31 cellular contexts compared by ENCODE assay signal in the genomic region with DNA sequence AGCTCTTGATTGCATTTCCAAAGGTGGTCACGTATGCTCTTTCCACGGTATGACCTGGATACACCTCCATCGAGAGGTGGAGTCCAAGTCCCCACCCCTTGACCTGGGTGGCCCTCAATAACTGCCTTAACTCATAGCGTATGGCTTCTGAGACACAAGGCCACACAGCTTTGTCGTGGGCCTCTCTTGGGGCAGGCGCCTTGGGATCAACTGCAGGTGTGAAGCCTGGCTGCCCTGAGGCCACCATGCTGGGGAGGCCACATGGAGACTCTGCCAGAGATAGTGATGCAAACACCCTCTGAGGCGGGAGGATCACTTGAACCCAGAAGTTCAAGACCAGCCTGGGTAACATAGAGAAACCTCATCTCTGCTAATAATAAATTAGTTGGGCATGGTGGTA. TPM values are rescaled to one million over a fixed set of nuclear protein-coding genes. Genes with fewer than 3 reads are reported as not detected.
"Had no signal": no experiment of that assay in that cellular context is flagged by ENCODE, and none has a peak within 500 bp of the region (broad histone marks: within the 10 kb centered on the region; RNA-seq: fewer than 3 reads in every experiment).

No MANE protein-coding gene starts in this region.

- H3K9me3 Mint-ChIP-seq: activated B cell treated with CpG ODN at 0.5 μM for 24 hours had no signal

- H3K27ac Mint-ChIP-seq: activated B cell treated with CpG ODN at 0.5 μM for 24 hours; activated naive CD4-positive, alpha-beta T cell treated with anti-CD3 and anti-CD28 coated beads for 36 hours; activated T-cell treated with anti-CD3 and anti-CD28 coated beads, Interleukin-2, amount 50 U/mL, for 24 hours; activated T-cell treated with anti-CD3 and anti-CD28 coated beads, Interleukin-2, amount 50 U/mL, for 72 hours; brain; T-helper 2 cell treated with Interferon-gamma antibody and Interleukin-4, amounts not matched to agents 5 μg/mL and 100 μg/mL, for 36 hours had no signal

- H3K36me3 Mint-ChIP-seq: brain had no signal

- H3K27me3 Mint-ChIP-seq: activated CD4-positive, alpha-beta memory T cell treated with anti-CD3 and anti-CD28 coated beads, Interleukin-2, amount 10 ng/mL, durations not matched to agents 7 days and 5 days; activated T-cell treated with anti-CD3 and anti-CD28 coated beads, Interleukin-2, amount 50 U/mL, for 24 hours; T-helper 17 cell had no signal

- H3K4me3 Mint-ChIP-seq: activated B cell treated with CpG ODN at 0.5 μM for 24 hours; activated CD4-positive, alpha-beta memory T cell treated with anti-CD3 and anti-CD28 coated beads, Interleukin-2, amount 10 ng/mL, durations not matched to agents 7 days and 5 days; activated CD4-positive, alpha-beta T cell treated with anti-CD3 and anti-CD28 coated beads, Interleukin-2, amount 10 ng/mL, durations not matched to agents 7 days and 5 days; activated naive CD4-positive, alpha-beta T cell treated with anti-CD3 and anti-CD28 coated beads for 36 hours; activated naive CD8-positive, alpha-beta T cell treated with anti-CD3 and anti-CD28 coated beads, Interleukin-2, amount 10 ng/mL, durations not matched to agents 7 days and 5 days; activated T-cell treated with anti-CD3 and anti-CD28 coated beads, Interleukin-2, amount 50 U/mL, for 24 hours; activated T-cell treated with anti-CD3 and anti-CD28 coated beads, Interleukin-2, amount 50 U/mL, for 72 hours; brain; T-helper 17 cell; T-helper 2 cell treated with Interferon-gamma antibody and Interleukin-4, amounts not matched to agents 5 μg/mL and 100 μg/mL, for 36 hours had no signal

- DNase-seq: activated B cell treated with CpG ODN at 0.5 μM for 24 hours; activated CD4-positive, alpha-beta memory T cell treated with anti-CD3 and anti-CD28 coated beads, Interleukin-2, amount 10 ng/mL, durations not matched to agents 7 days and 5 days; activated CD4-positive, alpha-beta T cell treated with anti-CD3 and anti-CD28 coated beads for 1 hour; activated CD4-positive, alpha-beta T cell treated with anti-CD3 and anti-CD28 coated beads for 4 hours; activated CD4-positive, alpha-beta T cell treated with anti-CD3 and anti-CD28 coated beads, Interleukin-2, amount 10 ng/mL, durations not matched to agents 7 days and 5 days; activated CD4-positive, alpha-beta T cell treated with anti-CD3 and anti-CD28 coated beads, Interleukin-2, amount 50 U/mL, for 4 hours; activated CD8-positive, alpha-beta memory T cell treated with anti-CD3 and anti-CD28 coated beads, Interleukin-2, amount 50 U/mL, for 48 hours; activated effector memory CD4-positive, alpha-beta T cell treated with Interleukin-2 at 50 U/mL for 16 hours; activated gamma-delta T cell treated with Interleukin-2 at 50 U/mL for 16 hours; activated naive CD4-positive, alpha-beta T cell treated with anti-CD3 and anti-CD28 coated beads for 36 hours; activated naive CD8-positive, alpha-beta T cell treated with anti-CD3 and anti-CD28 coated beads, Interleukin-2, amount 10 ng/mL, durations not matched to agents 7 days and 5 days; activated T-cell treated with anti-CD3 and anti-CD28 coated beads for 4 hours; activated T-cell treated with anti-CD3 and anti-CD28 coated beads, Interleukin-2, amount 50 U/mL, for 24 hours; activated T-cell treated with anti-CD3 and anti-CD28 coated beads, Interleukin-2, amount 50 U/mL, for 72 hours; central memory CD4-positive, alpha-beta T cell; cortex of kidney; dermis blood vessel endothelial cell; effector CD8-positive, alpha-beta T cell; esophagus squamous epithelium; foreskin melanocyte; heart right ventricle; SW 1271; T-helper 1 cell; T-helper 17 cell; T1000; WERI-Rb-1 had no signal

- ATAC-seq: activated naive CD4-positive, alpha-beta T cell treated with anti-CD3 and anti-CD28 coated beads, Interleukin-2, amount 50 U/mL, for 72 hours; activated T-cell treated with anti-CD3 and anti-CD28 coated beads, Interleukin-2, amount 50 U/mL, for 72 hours; gastroesophageal sphincter; heart right ventricle; T-helper 17 cell had no signal

RNA-seq across cellular contexts. Expression of gene RASGEF1A, which starts 30.7 kb away (rescaled TPM):
- total RNA-seq: activated naive CD4-positive, alpha-beta T cell treated with anti-CD3 and anti-CD28 coated beads for 36 hours; ascending aorta had no signal
